8 cellular contexts compared by ENCODE assay signal in the genomic region with DNA sequence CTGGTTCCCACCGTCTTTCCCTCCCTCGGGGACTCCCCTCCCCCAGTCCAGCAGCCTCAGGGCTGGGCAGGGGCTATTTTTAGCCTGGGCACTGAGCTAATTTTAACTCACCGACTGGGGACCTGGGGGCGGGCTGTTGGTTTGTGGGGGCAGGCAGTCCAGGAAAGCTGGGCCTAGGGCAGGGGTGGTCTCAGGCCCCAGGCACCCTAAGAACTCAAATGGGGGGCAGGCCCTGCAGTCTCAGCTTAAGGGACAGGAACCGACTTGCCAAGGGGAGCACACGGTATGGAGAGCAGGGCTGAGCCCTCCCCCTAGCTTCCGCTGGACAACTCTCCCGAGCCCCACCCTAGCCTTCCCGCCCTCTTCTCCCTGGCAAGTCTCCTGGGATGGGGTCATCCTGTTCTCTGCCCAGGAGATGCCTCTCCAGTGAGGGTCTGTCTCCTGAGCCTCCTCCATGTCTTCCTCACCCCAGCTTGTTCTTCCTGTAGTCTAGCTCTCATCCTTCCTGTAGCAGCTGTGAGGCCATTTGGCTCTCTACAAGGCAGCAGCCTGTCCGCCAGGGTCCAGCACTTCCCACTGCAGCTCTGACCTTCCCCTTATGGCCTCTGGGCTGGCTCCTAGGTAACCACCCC. TPM values are rescaled to one million over a fixed set of nuclear protein-coding genes. Genes with fewer than 3 reads are reported as not detected.
DNase-seq lines count a peak whose midpoint lies in the region; ATAC-seq and TF ChIP-seq lines count a peak whose summit lies in the region.

No MANE protein-coding gene starts in this region.

- intact Hi-C loops in A673 (cut with micrococcal nuclease; ENCODE audit: unreplicated experiment) = no loop called here
- intact Hi-C loops in body of pancreas (cut with DNase I) = no loop called here

- H3K4me3 ChIP-seq in A673 (ENCODE audit: low read depth, low read length, poor library complexity, severe bottlenecking) (no peak overlapping the region), HUES48 (ENCODE audit: low read depth, low read length) (peak overlapping the region; percentile 43; the same call in 1 of the 2 replicates), body of pancreas (no peak overlapping the region), mesenchymal stem cell (ENCODE audit: insufficient read depth in 1 of 2, low read depth in 1 of 2, low read length in 2 of 2) (peak overlapping the region in 1 of 2 experiments; percentile 50)

- H3K36me3 ChIP-seq in A673 (ENCODE audit: insufficient read depth, low read length, poor library complexity, severe bottlenecking) = no peaks in the 10 kb centered on the region
- no peaks in the 10 kb centered on the region for H3K36me3 ChIP-seq in HUES48 (ENCODE audit: control insufficient read depth, insufficient read depth, low read length)
- no peaks in the 10 kb centered on the region for H3K36me3 ChIP-seq in body of pancreas (replicated peaks in 1 of 2; ENCODE audit: insufficient read depth in 1 of 2, low read depth in 2 of 2)
- peaks cover 18 to 30% of the 10 kb centered on the region in 2 experiments for H3K36me3 ChIP-seq in mesenchymal stem cell (ENCODE audit: control insufficient read depth in 1 of 2, insufficient read depth in 2 of 2, low read depth in 1 of 2, low read length in 2 of 2)

- CTCF ChIA-PET in A673 (lab: Charles Lee) = interaction anchor here (1.8 to 2.1 kb wide), 2 partner anchors 10 to 11 kb away, joined by 4 to 8 read pairs; partner anchors contain the start of gene MEF2D

- H3K4me1 ChIP-seq in A673 (ENCODE audit: insufficient read depth, low read length, poor library complexity, severe bottlenecking) (peaks cover 24% of the 10 kb centered on the region), HUES48 (ENCODE audit: control insufficient read depth, insufficient read depth, low read length) (peaks cover 29% of the 10 kb centered on the region), body of pancreas (peaks cover 83% of the 10 kb centered on the region), mesenchymal stem cell (ENCODE audit: control insufficient read depth, insufficient read depth, low read depth, low read length) (peaks cover 49% of the 10 kb centered on the region)

- WGBS in body of pancreas, 2 donors = 13 to 27% methylated on average over 6 to 10 of the region's 10 CpGs
- 24% methylated on average over 10 of the region's 10 CpGs for WGBS in mesenchymal stem cell

- no peak overlapping the region for H2BK15ac ChIP-seq in mesenchymal stem cell (ENCODE audit: low read depth, poor library complexity, severe bottlenecking)

- DNase-seq in A673 (ENCODE audit: low spot score) (no peak), body of pancreas (peak in 1 of 4 donors; percentile 44), mesenchymal stem cell (peak; percentile 71), NCI-H187 treated with DMSO at 0.1 percent for 48 hours (lab: John Stamatoyannopoulos, UW) (no peak), HCEC 1CT (no peak)
- DNase-seq in activated effector memory CD4-positive, alpha-beta T cell treated with Interleukin-2 at 50 U/mL for 16 hours = no peak

- no TSS peak for BruUV-seq in A673 (replicated peaks; lab: Mats Ljungman, UMichigan)

- H3K9ac ChIP-seq in HUES48 (ENCODE audit: low read depth, low read length) (no peak overlapping the region), mesenchymal stem cell (ENCODE audit: low read length) (peak overlapping the region; percentile 56)

- no peak overlapping the region for H2BK5ac ChIP-seq in mesenchymal stem cell (ENCODE audit: low read depth, low read length, poor library complexity, severe bottlenecking)

- H4K91ac ChIP-seq in mesenchymal stem cell (ENCODE audit: low read length) = no peak overlapping the region

- H2AFZ ChIP-seq in mesenchymal stem cell (ENCODE audit: low read depth, low read length) = no peak overlapping the region

- no peak overlapping the region for H2AK5ac ChIP-seq in mesenchymal stem cell (ENCODE audit: low read length, severe bottlenecking)

- no peak overlapping the region for H3K4ac ChIP-seq in mesenchymal stem cell (ENCODE audit: low read depth in 1 of 2, low read length in 2 of 2)

- TF ChIP-seq POLR2A in body of pancreas (IDR thresholded peaks at IDR 0.05) = no peak

- POLR2A ChIA-PET in A673 (lab: Charles Lee; ENCODE audit: low non-redundant PET) = no interaction called here

- H2BK120ac ChIP-seq in mesenchymal stem cell (ENCODE audit: low read depth, low read length) = no peak overlapping the region

- peak overlapping the region; percentile 1 for H3K4me2 ChIP-seq in mesenchymal stem cell (ENCODE audit: low read length, poor library complexity, severe bottlenecking)

- H4K8ac ChIP-seq in mesenchymal stem cell (ENCODE audit: low read length) = no peak overlapping the region

- peaks cover 32% of the 10 kb centered on the region for H3K79me1 ChIP-seq in mesenchymal stem cell (replicated peaks; ENCODE audit: low read length, poor library complexity, severe bottlenecking)

- H3K23ac ChIP-seq in mesenchymal stem cell (ENCODE audit: low read length in 2 of 2) = peak overlapping the region in 1 of 2 experiments; percentile 2

- no peak for ATAC-seq in body of pancreas
- ATAC-seq in GM18861 (IDR thresholded peaks at IDR 0.05; ENCODE audit: unreplicated experiment) = no peak

- peak overlapping the region in 1 of 2 experiments; percentile 38 for H3K14ac ChIP-seq in mesenchymal stem cell (ENCODE audit: low read length in 2 of 2)

- TF ChIP-seq CTCF in A673 (conservative IDR thresholded peaks at IDR 0.05; ENCODE audit: low read depth, low read length) (no peak), body of pancreas (IDR thresholded peaks at IDR 0.05) (peak in 3 of 7 experiments; percentile 19 to 39 (median 22))

- H3K27ac ChIP-seq in A673 (ENCODE audit: low read depth, low read length, poor library complexity, severe bottlenecking) (peak overlapping the region; percentile 59), HUES48 (ENCODE audit: low read depth, low read length) (peak overlapping the region; percentile 21), body of pancreas (peak overlapping the region; percentile 6 to 71 (median 62)), mesenchymal stem cell (ENCODE audit: low read length, poor library complexity, severe bottlenecking) (no peak overlapping the region)

- no peaks in the 10 kb centered on the region for H3K9me3 ChIP-seq in A673 (ENCODE audit: low read depth, low read length, poor library complexity, severe bottlenecking)
- H3K9me3 ChIP-seq in HUES48 (ENCODE audit: control insufficient read depth, insufficient read depth, low read length) = no peaks in the 10 kb centered on the region
- H3K9me3 ChIP-seq in body of pancreas = no peaks in the 10 kb centered on the region
- no peaks in the 10 kb centered on the region for H3K9me3 ChIP-seq in mesenchymal stem cell (ENCODE audit: control insufficient read depth, low read length)

- H3K27me3 ChIP-seq in A673 (replicated peaks; ENCODE audit: insufficient read depth, low read depth, low read length, poor library complexity) = no peaks in the 10 kb centered on the region
- no peaks in the 10 kb centered on the region for H3K27me3 ChIP-seq in HUES48 (ENCODE audit: control insufficient read depth, insufficient read depth, low read length)
- no peaks in the 10 kb centered on the region for H3K27me3 ChIP-seq in body of pancreas
- H3K27me3 ChIP-seq in mesenchymal stem cell (ENCODE audit: control insufficient read depth in 1 of 2, insufficient read depth in 1 of 2, low read length in 2 of 2) = no peaks in the 10 kb centered on the region

- H3K18ac ChIP-seq in mesenchymal stem cell (ENCODE audit: low read depth in 1 of 2, low read length in 2 of 2) = peak overlapping the region in 1 of 2 experiments; percentile 25

- no peak overlapping the region for H2BK12ac ChIP-seq in mesenchymal stem cell (ENCODE audit: low read length in 2 of 2)

RNA-seq across cellular contexts. Expression of gene MEF2D, which starts 10.1 kb away (rescaled TPM):
- total RNA-seq in A673 (2021) = 18.3 and 21.8 TPM in 2 replicates
- 10 to 100 TPM; 15.6 to 18.1 TPM for total RNA-seq in body of pancreas
- 38.6 TPM for polyA plus RNA-seq in mesenchymal stem cell (2013, experiment 1 of 2)
- 34.2 TPM for polyA plus RNA-seq in mesenchymal stem cell (2013, experiment 2 of 2)
